Comparison of ENCODE assay signal across 24 cellular contexts in genomic region chr12:20807192-20808080, GRCh38. TPM values are rescaled to one million over a fixed set of nuclear protein-coding genes. Genes with fewer than 3 reads are reported as not detected.
"Had no signal": no experiment of that assay in that cellular context is flagged by ENCODE, and none has a peak within 500 bp of the region (broad histone marks: within the 10 kb centered on the region; RNA-seq: fewer than 3 reads in every experiment).

No MANE protein-coding gene starts in this region.

- ATAC-seq: activated CD4-positive, CD25-positive, alpha-beta regulatory T cell treated with anti-CD3 and anti-CD28 coated beads, Interleukin-2, amount 50 U/mL, for 24 hours; activated CD8-positive, alpha-beta T cell treated with anti-CD3 and anti-CD28 coated beads for 36 hours; Panc1; SK-N-SH treated with all-trans-retinoic acid at 6 μM for 48 hours had no signal

- DNase-seq: activated CD4-positive, alpha-beta T cell treated with anti-CD3 and anti-CD28 coated beads for 4 hours; activated CD8-positive, alpha-beta memory T cell treated with anti-CD3 and anti-CD28 coated beads, Interleukin-2, amount 50 U/mL, for 48 hours; activated CD8-positive, alpha-beta T cell treated with anti-CD3 and anti-CD28 coated beads for 36 hours; activated naive CD4-positive, alpha-beta T cell treated with anti-CD3 and anti-CD28 coated beads, Interleukin-2, amount 50 U/mL, for 16 hours; activated T-cell treated with anti-CD3 and anti-CD28 coated beads, Interleukin-2, amount 50 U/mL, for 1 hour; aorta; NCI-H1092; NCI-H1436; NCI-H187 treated with DMSO at 0.1 percent for 48 hours; NCI-H2107; NCI-H2171 treated with DMSO at 0.1 percent for 48 hours; NCI-H226; NCI-H774; NK-92 treated with Interleukin-12 subunit alpha and Interleukin-12 subunit beta, amount 100 ng/mL, for 24 hours; OCI-M1; SHP77; SW 1271 had no signal

RNA-seq across cellular contexts. Expression of gene SLCO1B3, which starts 3.1 kb away (rescaled TPM):
- total RNA-seq: activated CD8-positive, alpha-beta T cell treated with anti-CD3 and anti-CD28 coated beads for 36 hours; breast epithelium; cerebellum; MCF 10A; SJSA1 had no signal
